Comparison of ENCODE assay signal across 19 cellular contexts in genomic region chr6:56720882-56721281, GRCh38.
"Had no signal": no experiment of that assay in that cellular context is flagged by ENCODE, and none has a peak within 500 bp of the region (broad histone marks: within the 10 kb centered on the region; RNA-seq: fewer than 3 reads in every experiment).

No MANE protein-coding gene starts in this region.

- ATAC-seq: left lung; natural killer cell treated with Interleukin-12 subunit alpha and Interleukin-12 subunit beta and Interleukin-15 and Interleukin-18, amount 100 ng/mL, for 72 hours; psoas muscle had no signal

- H3K4me3 ChIP-seq: dorsolateral prefrontal cortex, left lung, lung, neural progenitor cell, psoas muscle, tibial artery had no signal

- H3K27ac ChIP-seq: dorsolateral prefrontal cortex, left lung, neural progenitor cell, parathyroid adenoma, psoas muscle, tibial artery had no signal

- H3K4me3 Mint-ChIP-seq: central memory CD8-positive, alpha-beta T cell; immature natural killer cell; natural killer cell treated with Interleukin-12 subunit alpha and Interleukin-12 subunit beta and Interleukin-15 and Interleukin-18, amount 100 ng/mL, for 72 hours; neural progenitor cell had no signal

- H3K36me3 ChIP-seq: left lung, tibial artery had no signal

- H3K9me3 ChIP-seq: left lung, psoas muscle, tibial artery had no signal

- H3K27ac Mint-ChIP-seq: immature natural killer cell; natural killer cell treated with Interleukin-12 subunit alpha and Interleukin-12 subunit beta and Interleukin-15 and Interleukin-18, amount 100 ng/mL, for 72 hours; neural progenitor cell had no signal

- H3K4me1 Mint-ChIP-seq: central memory CD8-positive, alpha-beta T cell had no signal

- H3K27me3 ChIP-seq: dorsolateral prefrontal cortex, left lung, neural progenitor cell, tibial artery had no signal

- H3K4me1 ChIP-seq: left lung had no signal

- H3K27me3 Mint-ChIP-seq: central memory CD8-positive, alpha-beta T cell had no signal

- DNase-seq: cortex of kidney; dorsolateral prefrontal cortex; effector CD8-positive, alpha-beta T cell; immature natural killer cell; left lung; mesenchymal stem cell; midbrain; occipital lobe; psoas muscle; retina; small intestine; stimulated activated CD4-positive, alpha-beta T cell treated with anti-CD3 and anti-CD28 coated beads, Interleukin-12 subunit alpha, Interleukin-12 subunit beta, amount 100 ng/mL, for 4 hours; stimulated activated naive CD4-positive, alpha-beta T cell treated with Interleukin-2 at 50 U/mL for 16 hours; tibial artery had no signal
